ENCODE assay signal across 17 cellular contexts in genomic region chr5:171122372-171122771, GRCh38.
DNase-seq lines count a peak whose midpoint lies in the region; ATAC-seq and TF ChIP-seq lines count a peak whose summit lies in the region.
"Had no signal": no experiment of that assay in that cellular context is flagged by ENCODE, and none has a peak within 500 bp of the region (broad histone marks: within the 10 kb centered on the region; RNA-seq: fewer than 3 reads in every experiment).

No MANE protein-coding gene starts in this region.

- DNase-seq in left ventricle myocardium superior (peak; percentile 39), heart right ventricle (no peak), NCI-H2196 treated with DMSO at 0.1 percent for 48 hours (lab: John Stamatoyannopoulos, UW; ENCODE audit: unreplicated experiment) (peak; percentile 3), choroid plexus epithelial cell (ENCODE audit: low read depth) (peak; percentile 40), SIG-M5 treated with dmso at 0.1 percent for 504 hours (lab: John Stamatoyannopoulos, UW; ENCODE audit: unreplicated experiment) (no peak), H7 (no peak), NOMO-1 treated with dmso at 0.1 percent for 144 hours (lab: John Stamatoyannopoulos, UW; ENCODE audit: unreplicated experiment) (no peak)
- no peak for DNase-seq in activated CD8-positive, alpha-beta T cell treated with anti-CD3 and anti-CD28 coated beads for 36 hours
- DNase-seq: HFFc6, left ventricle myocardium inferior, NCI-H2227 treated with DMSO at 0.1 percent for 48 hours, nephron progenitor cell, T1000 had no signal

- H3K27me3 ChIP-seq in heart right ventricle (no peaks in the 10 kb centered on the region), H7 (ENCODE audit: control insufficient read depth, insufficient read depth, low read length) (no peaks in the 10 kb centered on the region)

- H3K4me1 ChIP-seq in heart right ventricle, result no peaks in the 10 kb centered on the region
- H3K4me1 ChIP-seq: left ventricle myocardium inferior had no signal

- H3K36me3 Mint-ChIP-seq in activated CD8-positive, alpha-beta T cell treated with anti-CD3 and anti-CD28 coated beads for 36 hours (ENCODE audit: low read depth), result no peaks in the 10 kb centered on the region

- CTCF ChIA-PET in activated CD8-positive, alpha-beta T cell treated with anti-CD3 and anti-CD28 coated beads for 36 hours (lab: Charles Lee), result no interaction called here

- H3K9me3 Mint-ChIP-seq in activated CD8-positive, alpha-beta T cell treated with anti-CD3 and anti-CD28 coated beads for 36 hours, result peaks cover 9% of the 10 kb centered on the region
- H3K9me3 Mint-ChIP-seq: HFFc6 had no signal

- TF ChIP-seq CTCF in heart right ventricle (IDR thresholded peaks at IDR 0.05) (no peak), choroid plexus epithelial cell (conservative IDR thresholded peaks at IDR 0.05; ENCODE audit: low read depth, low read length) (no peak)
- TF ChIP-seq CTCF in activated CD8-positive, alpha-beta T cell treated with anti-CD3 and anti-CD28 coated beads for 36 hours (IDR thresholded peaks at IDR 0.05), result no peak

- ATAC-seq in left ventricle myocardium superior, result no peak
- ATAC-seq in heart right ventricle, result no peak
- ATAC-seq in activated CD8-positive, alpha-beta T cell treated with anti-CD3 and anti-CD28 coated beads for 36 hours, result no peak
- ATAC-seq: HepG2, sciatic nerve had no signal

- H3K27ac Mint-ChIP-seq in activated CD8-positive, alpha-beta T cell treated with anti-CD3 and anti-CD28 coated beads for 36 hours, result no peak overlapping the region
- H3K27ac Mint-ChIP-seq: B cell; HFFc6; nephron progenitor cell; stimulated activated naive CD8-positive, alpha-beta T cell treated with anti-CD3 and anti-CD28 coated beads, Interleukin-15, Interleukin-2, amounts not matched to agents 100 ng/mL and 50 ng/mL, for 24 hours had no signal

- H3K36me3 ChIP-seq in heart right ventricle (no peaks in the 10 kb centered on the region), H7 (replicated peaks; ENCODE audit: control insufficient read depth, insufficient read depth, low read length) (no peaks in the 10 kb centered on the region)
- H3K36me3 ChIP-seq: left ventricle myocardium inferior had no signal

- WGBS in heart right ventricle, 2 donors, result 86% methylated on average over 2 of the region's 2 CpGs

- peaks cover 0 to 18% (median 0%) of the 10 kb centered on the region in 11 donors for H3K9me3 ChIP-seq in heart right ventricle

- no peak overlapping the region for H3K27ac ChIP-seq in heart right ventricle
- H3K27ac ChIP-seq: left ventricle myocardium inferior had no signal

- intact Hi-C loops in left ventricle myocardium superior (cut with micrococcal nuclease) (no loop called here), heart right ventricle (cut with DNase I) (no loop called here)
- intact Hi-C loops in activated CD8-positive, alpha-beta T cell treated with anti-CD3 and anti-CD28 coated beads for 36 hours (cut with micrococcal nuclease), result no loop called here

- no peaks in the 10 kb centered on the region for H3K4me1 Mint-ChIP-seq in activated CD8-positive, alpha-beta T cell treated with anti-CD3 and anti-CD28 coated beads for 36 hours (ENCODE audit: low read depth)
- H3K4me1 Mint-ChIP-seq: B cell, nephron progenitor cell had no signal

- H3K27me3 Mint-ChIP-seq in activated CD8-positive, alpha-beta T cell treated with anti-CD3 and anti-CD28 coated beads for 36 hours, result no peaks in the 10 kb centered on the region

- H3K4me3 ChIP-seq in heart right ventricle (no peak overlapping the region), choroid plexus epithelial cell (ENCODE audit: low read depth, low read length) (no peak overlapping the region), H7 (ENCODE audit: insufficient read depth, low read depth, low read length) (no peak overlapping the region)
- H3K4me3 ChIP-seq: left ventricle myocardium inferior had no signal

- POLR2A ChIA-PET in activated CD8-positive, alpha-beta T cell treated with anti-CD3 and anti-CD28 coated beads for 36 hours (lab: Charles Lee), result no interaction called here

- H3K4me3 Mint-ChIP-seq in activated CD8-positive, alpha-beta T cell treated with anti-CD3 and anti-CD28 coated beads for 36 hours, result no peak overlapping the region
- H3K4me3 Mint-ChIP-seq: B cell; HFFc6; nephron progenitor cell; stimulated activated naive CD8-positive, alpha-beta T cell treated with anti-CD3 and anti-CD28 coated beads, Interleukin-15, Interleukin-2, amounts not matched to agents 100 ng/mL and 50 ng/mL, for 24 hours had no signal

Comparison
In these comparisons a context has a peak if more than half of its experiments do, and no peak if none do; other contexts are left out.
1. DNase-seq: peak in left ventricle myocardium superior (single experiment), NCI-H2196 treated with DMSO at 0.1 percent for 48 hours (single experiment) and choroid plexus epithelial cell (single experiment); none in heart right ventricle (0 of 2), activated CD8-positive, alpha-beta T cell treated with anti-CD3 and anti-CD28 coated beads for 36 hours (single experiment), SIG-M5 treated with dmso at 0.1 percent for 504 hours (single experiment), H7 (single experiment) and NOMO-1 treated with dmso at 0.1 percent for 144 hours (single experiment).